Comparison of ENCODE assay signal across 21 cellular contexts in genomic region chr10:131855763-131856401, GRCh38.
"Had no signal": no experiment of that assay in that cellular context is flagged by ENCODE, and none has a peak within 500 bp of the region (broad histone marks: within the 10 kb centered on the region; RNA-seq: fewer than 3 reads in every experiment).

No MANE protein-coding gene starts in this region.

- H3K27ac ChIP-seq: brain microvascular endothelial cell, epithelial cell of prostate, pancreas, upper lobe of left lung had no signal

- H3K27me3 ChIP-seq: brain microvascular endothelial cell, upper lobe of left lung had no signal

- H3K4me2 ChIP-seq: SK-N-SH had no signal

- H3K9ac ChIP-seq: SK-N-SH had no signal

- H3K9me3 ChIP-seq: pancreas, SK-N-SH, upper lobe of left lung had no signal

- FAIRE-seq: pancreas had no signal

- H3K36me3 ChIP-seq: brain microvascular endothelial cell, pancreas, upper lobe of left lung had no signal

- H3K4me1 ChIP-seq: pancreas, upper lobe of left lung had no signal

- DNase-seq: activated CD4-positive, alpha-beta T cell treated with anti-CD3 and anti-CD28 coated beads, Interleukin-2, amount 50 U/mL, for 48 hours; activated CD4-positive, CD25-positive, alpha-beta regulatory T cell treated with anti-CD3 and anti-CD28 coated beads, Interleukin-2, amount 50 U/mL, for 72 hours; activated gamma-delta T cell treated with Interleukin-2 at 50 U/mL for 16 hours; activated naive CD8-positive, alpha-beta T cell treated with anti-CD3 and anti-CD28 coated beads, Interleukin-2, amount 10 ng/mL, durations not matched to agents 7 days and 5 days; activated T-cell treated with anti-CD3 and anti-CD28 coated beads, Interleukin-2, amount 50 U/mL, for 1 hour; anterior cingulate cortex; brain microvascular endothelial cell; effector memory CD4-positive, alpha-beta T cell; foreskin melanocyte; naive B cell; stimulated activated CD4-positive, alpha-beta T cell treated with anti-CD3 and anti-CD28 coated beads, Interleukin-15, amount 100 ng/mL, for 24 hours; stimulated activated CD4-positive, alpha-beta T cell treated with anti-CD3 and anti-CD28 coated beads, Interleukin-4, amount 100 ng/mL, for 4 hours; stimulated activated CD8-positive, alpha-beta memory T cell treated with anti-CD3 and anti-CD28 coated beads, Interleukin-4, amount 100 ng/mL, for 48 hours; stimulated activated naive CD4-positive, alpha-beta T cell treated with Interleukin-2 at 50 U/mL for 16 hours; substantia nigra; T-helper 9 cell had no signal

- ATAC-seq: pancreas, T-cell had no signal

- H3K4me3 ChIP-seq: pancreas, upper lobe of left lung had no signal
